Comparison of ENCODE assay signal across 18 cellular contexts in genomic region chr21:38196033-38196432, GRCh38.
"Had no signal": no experiment of that assay in that cellular context is flagged by ENCODE, and none has a peak within 500 bp of the region (broad histone marks: within the 10 kb centered on the region; RNA-seq: fewer than 3 reads in every experiment).

No MANE protein-coding gene starts in this region.

- H3K9me3 Mint-ChIP-seq: activated T-helper 2 cell treated with anti-CD3 and anti-CD28 coated beads, Interferon-gamma antibody, Interleukin-2, Interleukin-4, amounts not matched to agents 10 μg/mL and 5 μg/mL and 100 μg/mL, durations not matched to agents 14 hours and 24 hours and 36 hours; natural killer cell treated with Interleukin-12 subunit alpha and Interleukin-12 subunit beta and Interleukin-15 and Interleukin-18, amount 100 ng/mL, for 72 hours had no signal

- H3K4me1 Mint-ChIP-seq: activated CD4-positive, alpha-beta T cell treated with anti-CD3 and anti-CD28 coated beads, Interleukin-2, amount 10 ng/mL, durations not matched to agents 24 days and 14 days had no signal

- H3K4me3 Mint-ChIP-seq: activated CD4-positive, alpha-beta T cell treated with anti-CD3 and anti-CD28 coated beads, Interleukin-2, amount 10 ng/mL, durations not matched to agents 24 days and 14 days; activated CD8-positive, alpha-beta T cell treated with anti-CD3 and anti-CD28 coated beads, Interleukin-2, amount 10 ng/mL, durations not matched to agents 7 days and 5 days; activated T-cell treated with anti-CD3 and anti-CD28 coated beads, Interleukin-2, amount 50 U/mL, for 24 hours; natural killer cell treated with Interleukin-12 subunit alpha and Interleukin-12 subunit beta and Interleukin-15 and Interleukin-18, amount 100 ng/mL, for 72 hours had no signal

- H3K27me3 ChIP-seq: body of pancreas, gastrocnemius medialis, thyroid gland had no signal

- H3K4me1 ChIP-seq: body of pancreas, gastrocnemius medialis, thyroid gland had no signal

- H3K27ac Mint-ChIP-seq: activated CD4-positive, alpha-beta T cell treated with anti-CD3 and anti-CD28 coated beads, Interleukin-2, amount 10 ng/mL, durations not matched to agents 24 days and 14 days; activated CD8-positive, alpha-beta T cell treated with anti-CD3 and anti-CD28 coated beads, Interleukin-2, amount 10 ng/mL, durations not matched to agents 7 days and 5 days; activated T-cell treated with anti-CD3 and anti-CD28 coated beads, Interleukin-2, amount 50 U/mL, for 24 hours; activated T-helper 2 cell treated with anti-CD3 and anti-CD28 coated beads, Interferon-gamma antibody, Interleukin-2, Interleukin-4, amounts not matched to agents 10 μg/mL and 5 μg/mL and 100 μg/mL, durations not matched to agents 14 hours and 24 hours and 36 hours; natural killer cell treated with Interleukin-12 subunit alpha and Interleukin-12 subunit beta and Interleukin-15 and Interleukin-18, amount 100 ng/mL, for 72 hours had no signal

- H3K4me3 ChIP-seq: body of pancreas, gastrocnemius medialis, lung, thyroid gland had no signal

- ATAC-seq: activated CD8-positive, alpha-beta T cell treated with anti-CD3 and anti-CD28 coated beads, Interleukin-2, amount 10 ng/mL, durations not matched to agents 7 days and 5 days; body of pancreas; esophagus mucosa; gastrocnemius medialis; natural killer cell treated with Interleukin-12 subunit alpha and Interleukin-12 subunit beta and Interleukin-15 and Interleukin-18, amount 100 ng/mL, for 72 hours had no signal

- H3K36me3 ChIP-seq: gastrocnemius medialis, thyroid gland had no signal

- H3K36me3 Mint-ChIP-seq: natural killer cell treated with Interleukin-12 subunit alpha and Interleukin-12 subunit beta and Interleukin-15 and Interleukin-18, amount 100 ng/mL, for 72 hours had no signal

- H3K9me3 ChIP-seq: gastrocnemius medialis, thyroid gland had no signal

- FAIRE-seq: endometrium, urothelium cell line had no signal

- DNase-seq: activated CD4-positive, alpha-beta T cell treated with anti-CD3 and anti-CD28 coated beads, Interleukin-2, amount 10 ng/mL, durations not matched to agents 24 days and 14 days; activated CD8-positive, alpha-beta T cell treated with anti-CD3 and anti-CD28 coated beads, Interleukin-2, amount 10 ng/mL, durations not matched to agents 7 days and 5 days; activated naive CD4-positive, alpha-beta T cell treated with Interleukin-2 at 50 U/mL for 16 hours; activated T-cell treated with anti-CD3 and anti-CD28 coated beads, Interleukin-2, amount 50 U/mL, for 24 hours; central memory CD4-positive, alpha-beta T cell; gastrocnemius medialis; nucleus accumbens; stimulated activated naive CD4-positive, alpha-beta T cell treated with Interleukin-2 at 50 U/mL for 16 hours; SW 1271; T-helper 2 cell; thyroid gland had no signal

- H3K27ac ChIP-seq: body of pancreas, gastrocnemius medialis, thyroid gland had no signal
